8 cellular contexts compared by ENCODE assay signal in the genomic region with DNA sequence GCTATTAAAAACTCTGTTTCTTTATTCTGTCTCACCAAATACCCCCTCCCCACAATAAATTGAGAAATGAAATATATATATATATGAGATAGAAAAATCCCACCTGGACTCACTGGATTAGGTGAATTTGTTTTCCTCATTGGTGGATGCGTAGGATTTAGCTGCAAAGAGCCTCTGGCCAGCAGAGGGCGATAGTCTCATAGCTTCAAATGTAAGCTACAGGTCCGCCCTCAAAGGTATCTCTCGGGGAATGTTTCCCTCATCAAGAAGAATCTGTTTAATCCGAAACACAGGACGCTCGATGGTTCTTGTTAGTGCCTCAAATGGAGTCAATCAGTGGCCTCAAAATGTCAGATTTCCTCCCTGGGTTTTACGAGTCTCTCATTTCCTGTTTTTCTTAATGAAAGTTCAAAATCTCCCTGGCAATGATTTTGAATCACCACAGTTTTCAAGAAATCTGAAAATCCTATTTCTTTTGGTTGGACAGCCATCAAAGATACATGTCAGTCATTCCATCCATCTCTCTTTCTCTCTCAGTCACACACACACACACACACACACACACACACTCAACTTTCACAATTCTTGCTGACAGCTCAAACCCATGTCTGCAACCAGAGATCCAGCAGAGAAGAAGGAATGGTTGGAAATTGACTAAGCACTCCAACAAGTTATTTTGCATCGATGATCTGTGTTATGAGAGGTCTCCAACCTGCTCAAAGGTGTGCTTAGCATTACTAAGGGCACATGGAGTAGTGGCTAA. TPM values are rescaled to one million over a fixed set of nuclear protein-coding genes. Genes with fewer than 3 reads are reported as not detected.
A peak's percentile ranks its signal among the peaks of the same experiment; 100 is the strongest.
DNase-seq lines count a peak whose midpoint lies in the region; ATAC-seq and TF ChIP-seq lines count a peak whose summit lies in the region.

No MANE protein-coding gene starts in this region.

- intact Hi-C loops in CD4-positive, alpha-beta memory T cell (cut with micrococcal nuclease), result loop anchor here (1.0 to 5.0 kb wide), 5 partner anchors 58 to 743 kb away; partner anchors contain the start of gene UTP25
- intact Hi-C loops in colonic mucosa (cut with DNase I) (no loop called here), lower lobe of right lung (cut with DNase I) (no loop called here)

- H3K4me1 ChIP-seq in CD4-positive, alpha-beta memory T cell (ENCODE audit: insufficient read depth, low read length), result peaks cover 6% of the 10 kb centered on the region
- H3K4me1 ChIP-seq in colonic mucosa, result no peaks in the 10 kb centered on the region
- no peaks in the 10 kb centered on the region for H3K4me1 ChIP-seq in lower lobe of right lung

- peak overlapping the region in 7 of 8 donors; percentile 34 to 75 (median 57) for H3K4me3 Mint-ChIP-seq in CD4-positive, alpha-beta memory T cell

- peaks cover 15% of the 10 kb centered on the region for H3K27me3 ChIP-seq in CD4-positive, alpha-beta memory T cell (ENCODE audit: insufficient read depth, low read length)
- peaks cover 5% of the 10 kb centered on the region for H3K27me3 ChIP-seq in colonic mucosa
- H3K27me3 ChIP-seq in lower lobe of right lung (ENCODE audit: low read depth), result no peaks in the 10 kb centered on the region

- no peaks in the 10 kb centered on the region for H3K36me3 ChIP-seq in CD4-positive, alpha-beta memory T cell (ENCODE audit: insufficient read depth, low read length)
- H3K36me3 ChIP-seq in colonic mucosa (no peaks in the 10 kb centered on the region), lower lobe of right lung (no peaks in the 10 kb centered on the region)

- H3K36me3 Mint-ChIP-seq in CD4-positive, alpha-beta memory T cell, result no peaks in the 10 kb centered on the region

- peak; percentile 60 to 76 for ATAC-seq in lower lobe of right lung
- ATAC-seq in GM19328 (IDR thresholded peaks at IDR 0.05; ENCODE audit: unreplicated experiment), result no peak

- CTCF ChIA-PET in CD4-positive, alpha-beta memory T cell (lab: Charles Lee; ENCODE audit: partially characterized antibody), result interaction anchor here (0.6 to 3.2 kb wide), 29 partner anchors 9 to 277 kb away, joined by 3 to 38 read pairs (median 3); partner anchors contain the start of genes CAMK1G, G0S2 and UTP25

- no peak overlapping the region for H3K9ac ChIP-seq in colonic mucosa (ENCODE audit: low read depth in 2 of 2, low read length in 2 of 2)

- POLR2A ChIA-PET in CD4-positive, alpha-beta memory T cell (lab: Charles Lee; ENCODE audit: partially characterized antibody), result interaction anchor here (0.9 to 1.0 kb wide), 2 partner anchors 123 to 178 kb away, joined by 3 read pairs; no protein-coding TSS in a partner anchor

- H3K9me3 ChIP-seq in CD4-positive, alpha-beta memory T cell (ENCODE audit: control insufficient read depth in 1 of 2, low read length in 2 of 2), result no peaks in the 10 kb centered on the region
- H3K9me3 ChIP-seq in colonic mucosa (no peaks in the 10 kb centered on the region), lower lobe of right lung (no peaks in the 10 kb centered on the region)

- peak overlapping the region in 5 of 7 donors; percentile 3 to 75 (median 39) for H3K27ac Mint-ChIP-seq in CD4-positive, alpha-beta memory T cell

- H3K4me3 ChIP-seq in CD4-positive, alpha-beta memory T cell (ENCODE audit: low read length in 2 of 2), result no peak overlapping the region
- H3K4me3 ChIP-seq in colonic mucosa (no peak overlapping the region), lower lobe of right lung (no peak overlapping the region)

- H3K9me3 Mint-ChIP-seq in CD4-positive, alpha-beta memory T cell, result no peaks in the 10 kb centered on the region

- H3K27ac ChIP-seq in CD4-positive, alpha-beta memory T cell (ENCODE audit: low read depth, low read length), result no peak overlapping the region
- H3K27ac ChIP-seq in colonic mucosa (no peak overlapping the region), lower lobe of right lung (no peak overlapping the region)

- TF ChIP-seq CTCF in colonic mucosa (IDR thresholded peaks at IDR 0.05) (peak; percentile 86), lower lobe of right lung (IDR thresholded peaks at IDR 0.05) (peak; percentile 89)

- peaks cover 16 to 31% of the 10 kb centered on the region in 2 donors for H3K27me3 Mint-ChIP-seq in CD4-positive, alpha-beta memory T cell

- peak; percentile 61 to 75 (median 61) for DNase-seq in CD4-positive, alpha-beta memory T cell
- peak; percentile 60 for DNase-seq in HCEC 1CT
- peak; percentile 42 for DNase-seq in NCI-H226
- peak; percentile 71 to 80 for DNase-seq in activated CD4-positive, alpha-beta T cell treated with anti-CD3 and anti-CD28 coated beads for 4 hours
- DNase-seq in colonic mucosa, result peak; percentile 85
- peak; percentile 80 for DNase-seq in lower lobe of right lung
- peak; percentile 58 for DNase-seq in stimulated activated CD8-positive, alpha-beta memory T cell treated with anti-CD3 and anti-CD28 coated beads, Interleukin-12 subunit alpha, Interleukin-12 subunit beta, amount 100 ng/mL, for 1 hour (ENCODE audit: low read depth)

- H3K4me1 Mint-ChIP-seq in CD4-positive, alpha-beta memory T cell, result peaks cover 6 to 7% (median 6%) of the 10 kb centered on the region in 4 donors

RNA-seq across cellular contexts. Expression of gene CAMK1G, which starts 13.9 kb away (rescaled TPM):
- not detected for total RNA-seq in CD4-positive, alpha-beta memory T cell
- polyA plus RNA-seq in CD4-positive, alpha-beta memory T cell, result not detected
- under 1 TPM in 1 of 2 donors, not detected in 1; 0.21 TPM for total RNA-seq in colonic mucosa
- 0.56 TPM for total RNA-seq in lower lobe of right lung
